20 cellular contexts compared by ENCODE assay signal in the genomic region with DNA sequence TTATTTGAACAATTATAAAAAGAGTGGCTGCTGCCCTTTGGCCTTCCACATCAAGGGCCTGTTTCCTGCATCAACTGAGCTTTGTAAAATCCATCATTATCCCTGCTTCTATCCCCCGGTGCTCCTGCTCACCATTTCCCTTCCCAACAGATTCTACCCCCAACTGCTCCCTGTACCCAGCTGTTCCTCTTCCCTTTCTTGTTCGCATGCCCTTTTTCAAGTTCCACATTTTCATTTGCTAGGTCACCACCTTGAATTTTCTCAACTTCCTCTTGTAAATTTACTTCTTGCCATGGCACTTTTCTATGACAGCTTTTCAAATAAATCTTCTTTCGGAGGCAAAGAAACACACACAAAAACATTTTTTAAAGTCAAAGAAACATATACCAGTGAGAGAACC.
DNase-seq lines count a peak whose midpoint lies in the region; TF ChIP-seq lines count a peak whose summit lies in the region.
"Had no signal": no experiment of that assay in that cellular context is flagged by ENCODE, and none has a peak within 500 bp of the region (broad histone marks: within the 10 kb centered on the region; RNA-seq: fewer than 3 reads in every experiment).

No MANE protein-coding gene starts in this region.

- H3K9me3 ChIP-seq in neutrophil (no peaks in the 10 kb centered on the region), mammary epithelial cell (replicated peaks; ENCODE audit: insufficient read depth, low read length) (no peaks in the 10 kb centered on the region)
- H3K9me3 ChIP-seq: Caco-2, SK-N-SH had no signal

- no peak overlapping the region for H2AFZ ChIP-seq in mammary epithelial cell (ENCODE audit: low read depth, low read length)

- CTCF ChIA-PET in mammary epithelial cell (lab: Charles Lee; ENCODE audit: low non-redundant PET): no interaction called here

- BruUV-seq in mammary epithelial cell (replicated peaks; lab: Mats Ljungman, UMichigan): no TSS peak

- H3K36me3 ChIP-seq in neutrophil (no peaks in the 10 kb centered on the region), mammary epithelial cell (ENCODE audit: insufficient read depth, low read length) (no peaks in the 10 kb centered on the region)

- no peak for TF ChIP-seq CTCF in neutrophil (IDR thresholded peaks at IDR 0.05)
- TF ChIP-seq CTCF in mammary epithelial cell (conservative IDR thresholded peaks at IDR 0.05 in 1 of 2, IDR thresholded peaks at IDR 0.05 in 1 of 2; ENCODE audit: extremely low read depth in 1 of 2, insufficient read depth in 1 of 2, low read depth in 1 of 2, low read length in 2 of 2): no peak

- in situ Hi-C loops in KBM-7 (cut with MboI; ENCODE audit: low pct_unique_long_range_greater_than_20kb, low sequenced_read_pairs) (no loop called here), mammary epithelial cell (cut with MboI; ENCODE audit: low sequenced_read_pairs in 2 of 2) (no loop called here)

- H3K4me1 ChIP-seq in neutrophil (ENCODE audit: control insufficient read depth in 1 of 2, insufficient read depth in 1 of 2, low read depth in 1 of 2, low read length in 1 of 2) (peaks cover 21 to 22% of the 10 kb centered on the region in 2 experiments), mammary epithelial cell (ENCODE audit: insufficient read depth, low read length) (no peaks in the 10 kb centered on the region)
- H3K4me1 ChIP-seq: Caco-2 had no signal

- no peak overlapping the region for H3K4me2 ChIP-seq in mammary epithelial cell (ENCODE audit: insufficient read depth, low read depth, low read length)
- H3K4me2 ChIP-seq: SK-N-SH had no signal

- no peak overlapping the region for H3K9ac ChIP-seq in mammary epithelial cell (ENCODE audit: insufficient read depth, low read length)
- H3K9ac ChIP-seq: SK-N-SH had no signal

- DNase-seq in KBM-7 (peak; percentile 16), NOMO-1 (lab: John Stamatoyannopoulos, UW; ENCODE audit: unreplicated experiment in 2 of 2) (peak; percentile 75 to 85), SKM-1 treated with dmso at 0.1 percent for 144 hours (lab: John Stamatoyannopoulos, UW; ENCODE audit: unreplicated experiment) (peak; percentile 69), mammary epithelial cell (no peak), amniotic stem cell (lab: John Stamatoyannopoulos, UW) (no peak), 8988T (no peak)
- DNase-seq: C1 segment of cervical spinal cord; Caco-2; CD8-positive, alpha-beta T cell; NCI-H1105 treated with DMSO at 0.1 percent for 48 hours; NCI-H146; NCI-H1930; NCI-H446; NCI-H526; NCI-H82; PC-3; SK-N-SH; T-helper 2 cell had no signal

- 98% methylated on average over 3 of the region's 3 CpGs for WGBS in mammary epithelial cell (ENCODE audit: low coverage, missing lambda C conversion rate)

- H4K20me1 ChIP-seq in mammary epithelial cell (ENCODE audit: insufficient read depth, low read length): no peaks in the 10 kb centered on the region

- H3K27ac ChIP-seq in neutrophil (peak overlapping the region; percentile 82), mammary epithelial cell (ENCODE audit: insufficient read depth, low read depth, low read length) (no peak overlapping the region)

- H3K27me3 ChIP-seq in neutrophil (no peaks in the 10 kb centered on the region), mammary epithelial cell (ENCODE audit: insufficient read depth, low read length) (no peaks in the 10 kb centered on the region)

- H3K4me3 ChIP-seq in neutrophil (ENCODE audit: low read depth in 1 of 2, low read length in 1 of 2) (peak overlapping the region in 1 of 2 experiments; percentile 4), mammary epithelial cell (replicated peaks in 1 of 3; ENCODE audit: insufficient read depth in 1 of 3, low read depth in 2 of 3, low read length in 3 of 3) (no peak overlapping the region)
- H3K4me3 ChIP-seq: K562 had no signal

- dilution Hi-C loops in mammary epithelial cell (cut with HindIII; ENCODE audit: low sequenced_read_pairs): no loop called here

- intact Hi-C loops in mammary epithelial cell (cut with micrococcal nuclease): no loop called here

- H3K79me2 ChIP-seq in mammary epithelial cell (ENCODE audit: insufficient read depth, low read length): no peaks in the 10 kb centered on the region

Comparison
In these comparisons a context has a peak if more than half of its experiments do, and no peak if none do; other contexts are left out.
1. DNase-seq: peak in KBM-7 (single experiment), NOMO-1 (2 of 2) and SKM-1 treated with dmso at 0.1 percent for 144 hours (single experiment); none in mammary epithelial cell (single experiment), amniotic stem cell (single experiment) and 8988T (single experiment).